In genomic region chr16:25007284-25007984, GRCh38 we compare ENCODE assay signal across 1 cellular context.
TF ChIP-seq lines count a peak whose summit lies in the region.

No MANE protein-coding gene starts in this region.

TF ChIP-seq in GM12878, 131 proteins besides CTCF, POLR2A, EP300 and RAD21 (continued from another document):
- TF ChIP-seq IRF5 (IDR thresholded peaks at IDR 0.05; ENCODE audit: borderline replicate concordance) (no peak), RB1 (IDR thresholded peaks at IDR 0.05; ENCODE audit: borderline replicate concordance) (no peak), KDM1A (IDR thresholded peaks at IDR 0.05; ENCODE audit: borderline replicate concordance) (no peak), RUNX3 (IDR thresholded peaks at IDR 0.05; ENCODE audit: low read length) (peak; percentile 8; the same call in 1 of the 2 replicates), NKRF (conservative IDR thresholded peaks at IDR 0.05) (peak; percentile 27; the same call in 1 of the 2 replicates)
